Comparison of ENCODE assay signal across 19 cellular contexts in genomic region chr14:33855672-33856071, GRCh38.
DNase-seq lines count a peak whose midpoint lies in the region; ATAC-seq, FAIRE-seq and TF ChIP-seq lines count a peak whose summit lies in the region.
"Had no signal": no experiment of that assay in that cellular context is flagged by ENCODE, and none has a peak within 500 bp of the region (broad histone marks: within the 10 kb centered on the region; RNA-seq: fewer than 3 reads in every experiment).

No MANE protein-coding gene starts in this region.

- H3F3A ChIP-seq in GM23338 (replicated peaks; ENCODE audit: low read depth) = no peaks in the 10 kb centered on the region

- 0 out of 4 replicates have a peak, but pooled peaks of 1 of the 2 experiments have one; percentile 21 for TF ChIP-seq CTCF in GM23338 (conservative IDR thresholded peaks at IDR 0.05; ENCODE audit: low read depth in 2 of 2)
- TF ChIP-seq CTCF in endothelial cell (IDR thresholded peaks at IDR 0.05; ENCODE audit: unreplicated experiment) = peak; percentile 17
- no peak for TF ChIP-seq CTCF in pancreas (IDR thresholded peaks at IDR 0.05)

- H3K27me3 ChIP-seq in GM23338 (ENCODE audit: insufficient read depth) (no peaks in the 10 kb centered on the region), pancreas (no peaks in the 10 kb centered on the region)

- H3K27ac Mint-ChIP-seq in GM23338 (no peak overlapping the region), endothelial cell (ENCODE audit: unreplicated experiment) (no peak overlapping the region)
- H3K27ac Mint-ChIP-seq: CD4-positive, alpha-beta T cell; HFFc6 had no signal

- no peak overlapping the region for H2AFZ ChIP-seq in GM23338

- WGBS in pancreas, 2 donors = 80 to 96% methylated on average over 3 of the region's 3 CpGs

- no peaks in the 10 kb centered on the region for H3K9me2 ChIP-seq in GM23338 (ENCODE audit: insufficient read depth)

- H3K4me2 ChIP-seq in GM23338 = no peak overlapping the region

- H3K4me1 ChIP-seq in GM23338 (ENCODE audit: insufficient read depth) (peaks cover 19% of the 10 kb centered on the region), pancreas (no peaks in the 10 kb centered on the region)
- H3K4me1 ChIP-seq: Caco-2 had no signal

- peak; percentile 46 for DNase-seq in GM23338 (ENCODE audit: low spot score)
- peak; percentile 40 to 78 for DNase-seq in NCI-H524 (lab: John Stamatoyannopoulos, UW)
- DNase-seq in SK-N-DZ (ENCODE audit: low spot score) = peak; percentile 24
- DNase-seq in endothelial cell (ENCODE audit: low spot score) = no peak
- no peak for DNase-seq in pancreas
- no peak for DNase-seq in foreskin melanocyte
- DNase-seq in GM19238 (ENCODE audit: insufficient read length, low spot score) = no peak
- DNase-seq: AML-193; Caco-2; CD4-positive, alpha-beta T cell; HCEC 1CT; HFFc6; KG1 had no signal

- ATAC-seq in GM23338 (peak; percentile 54; the same call in 2 of the 3 replicates), pancreas (no peak), HG02642 (IDR thresholded peaks at IDR 0.05; ENCODE audit: poor library complexity, unreplicated experiment) (no peak)

- H3K4me3 Mint-ChIP-seq in GM23338 (no peak overlapping the region), endothelial cell (ENCODE audit: unreplicated experiment) (no peak overlapping the region)
- H3K4me3 Mint-ChIP-seq: CD4-positive, alpha-beta T cell; HFFc6 had no signal

- no peaks in the 10 kb centered on the region for H4K20me1 ChIP-seq in GM23338 (replicated peaks; ENCODE audit: insufficient read depth)

- H3K79me2 ChIP-seq in GM23338 (replicated peaks; ENCODE audit: insufficient read depth) = no peaks in the 10 kb centered on the region

- peaks cover 4% of the 10 kb centered on the region for H3K27me3 Mint-ChIP-seq in GM23338 (ENCODE audit: insufficient read depth, low read depth, poor library complexity)
- H3K27me3 Mint-ChIP-seq in endothelial cell (ENCODE audit: unreplicated experiment) = peaks cover 4% of the 10 kb centered on the region
- H3K27me3 Mint-ChIP-seq: CD4-positive, alpha-beta T cell had no signal

- no peak for FAIRE-seq in pancreas (lab: Jason Lieb, UNC)
- FAIRE-seq: A204.1, D721Med, G401.6, GM12891 had no signal

- intact Hi-C loops in pancreas (cut with DNase I) = no loop called here

- H3K36me3 ChIP-seq in GM23338 (ENCODE audit: insufficient read depth) = no peaks in the 10 kb centered on the region
- H3K36me3 ChIP-seq in pancreas = no peaks in the 10 kb centered on the region

- H3K36me3 Mint-ChIP-seq in GM23338 (ENCODE audit: low read depth) = no peaks in the 10 kb centered on the region
- no peaks in the 10 kb centered on the region for H3K36me3 Mint-ChIP-seq in endothelial cell (ENCODE audit: low read depth, unreplicated experiment)

- H3K4me3 ChIP-seq in GM23338 (no peak overlapping the region), pancreas (no peak overlapping the region)

- H3K9me3 Mint-ChIP-seq in GM23338 = no peaks in the 10 kb centered on the region
- H3K9me3 Mint-ChIP-seq in endothelial cell (ENCODE audit: unreplicated experiment) = no peaks in the 10 kb centered on the region
- H3K9me3 Mint-ChIP-seq: CD4-positive, alpha-beta T cell; HFFc6 had no signal

- H3K9me3 ChIP-seq in pancreas = no peaks in the 10 kb centered on the region
- H3K9me3 ChIP-seq: Caco-2 had no signal

- H3K27ac ChIP-seq in GM23338 (ENCODE audit: low read depth) (no peak overlapping the region), pancreas (no peak overlapping the region)
- H3K27ac ChIP-seq: C4-2B had no signal

- H3K4me1 Mint-ChIP-seq in GM23338 = peaks cover 21% of the 10 kb centered on the region
- H3K4me1 Mint-ChIP-seq in endothelial cell (ENCODE audit: unreplicated experiment) = peaks cover 7% of the 10 kb centered on the region

TF ChIP-seq in GM23338, 12 proteins besides CTCF, POLR2A, EP300 and RAD21 (continues in another document):
- TF ChIP-seq ZNF331 (CRISPR knock-in tag; IDR thresholded peaks at IDR 0.05; ENCODE audit: low read depth) = no peak
- no peak for TF ChIP-seq NANOG (IDR thresholded peaks at IDR 0.05; ENCODE audit: borderline replicate concordance)
- no peak for TF ChIP-seq ETS1 (IDR thresholded peaks at IDR 0.05)
- no peak for TF ChIP-seq STAT1 (IDR thresholded peaks at IDR 0.05; ENCODE audit: unreplicated experiment)
- TF ChIP-seq CREB1 (CRISPR knock-in tag; IDR thresholded peaks at IDR 0.05; ENCODE audit: low read depth) = no peak
- TF ChIP-seq JUNB (IDR thresholded peaks at IDR 0.05; ENCODE audit: unreplicated experiment) = no peak
- TF ChIP-seq, protein P1, sequence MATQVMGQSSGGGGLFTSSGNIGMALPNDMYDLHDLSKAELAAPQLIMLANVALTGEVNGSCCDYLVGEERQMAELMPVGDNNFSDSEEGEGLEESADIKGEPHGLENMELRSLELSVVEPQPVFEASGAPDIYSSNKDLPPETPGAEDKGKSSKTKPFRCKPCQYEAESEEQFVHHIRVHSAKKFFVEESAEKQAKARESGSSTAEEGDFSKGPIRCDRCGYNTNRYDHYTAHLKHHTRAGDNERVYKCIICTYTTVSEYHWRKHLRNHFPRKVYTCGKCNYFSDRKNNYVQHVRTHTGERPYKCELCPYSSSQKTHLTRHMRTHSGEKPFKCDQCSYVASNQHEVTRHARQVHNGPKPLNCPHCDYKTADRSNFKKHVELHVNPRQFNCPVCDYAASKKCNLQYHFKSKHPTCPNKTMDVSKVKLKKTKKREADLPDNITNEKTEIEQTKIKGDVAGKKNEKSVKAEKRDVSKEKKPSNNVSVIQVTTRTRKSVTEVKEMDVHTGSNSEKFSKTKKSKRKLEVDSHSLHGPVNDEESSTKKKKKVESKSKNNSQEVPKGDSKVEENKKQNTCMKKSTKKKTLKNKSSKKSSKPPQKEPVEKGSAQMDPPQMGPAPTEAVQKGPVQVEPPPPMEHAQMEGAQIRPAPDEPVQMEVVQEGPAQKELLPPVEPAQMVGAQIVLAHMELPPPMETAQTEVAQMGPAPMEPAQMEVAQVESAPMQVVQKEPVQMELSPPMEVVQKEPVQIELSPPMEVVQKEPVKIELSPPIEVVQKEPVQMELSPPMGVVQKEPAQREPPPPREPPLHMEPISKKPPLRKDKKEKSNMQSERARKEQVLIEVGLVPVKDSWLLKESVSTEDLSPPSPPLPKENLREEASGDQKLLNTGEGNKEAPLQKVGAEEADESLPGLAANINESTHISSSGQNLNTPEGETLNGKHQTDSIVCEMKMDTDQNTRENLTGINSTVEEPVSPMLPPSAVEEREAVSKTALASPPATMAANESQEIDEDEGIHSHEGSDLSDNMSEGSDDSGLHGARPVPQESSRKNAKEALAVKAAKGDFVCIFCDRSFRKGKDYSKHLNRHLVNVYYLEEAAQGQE (IDR thresholded peaks at IDR 0.05; ENCODE audit: unreplicated experiment) = no peak
- TF ChIP-seq EZH2phosphoT487 (IDR thresholded peaks at IDR 0.05; ENCODE audit: unreplicated experiment) = no peak
- TF ChIP-seq ZNF114 (CRISPR knock-in tag; IDR thresholded peaks at IDR 0.05) = no peak

Comparison
In these comparisons a context has a peak if more than half of its experiments do, and no peak if none do; other contexts are left out.
1. DNase-seq: peak in GM23338 (single experiment), NCI-H524 (2 of 2) and SK-N-DZ (single experiment); none in endothelial cell (single experiment), pancreas (0 of 6), foreskin melanocyte (single experiment) and GM19238 (single experiment).